In genomic region chr1:175376194-175376593, GRCh38 we compare ENCODE assay signal across 8 cellular contexts.
A peak's percentile ranks its signal among the peaks of the same experiment; 100 is the strongest.
DNase-seq lines count a peak whose midpoint lies in the region; ATAC-seq and TF ChIP-seq lines count a peak whose summit lies in the region.

No MANE protein-coding gene starts in this region.

- H3K27ac ChIP-seq in cardiac muscle cell, result no peak overlapping the region
- H3K27ac ChIP-seq in right atrium auricular region, result no peak overlapping the region
- H3K27ac ChIP-seq in upper lobe of right lung, result no peak overlapping the region

- no peaks in the 10 kb centered on the region for H3K27me3 ChIP-seq in cardiac muscle cell
- H3K27me3 ChIP-seq in right atrium auricular region, result no peaks in the 10 kb centered on the region
- H3K27me3 ChIP-seq in upper lobe of right lung, result no peaks in the 10 kb centered on the region

- peak; percentile 27 for TF ChIP-seq CTCF in cardiac muscle cell (IDR thresholded peaks at IDR 0.05; ENCODE audit: low read depth, low read length)
- TF ChIP-seq CTCF in right atrium auricular region (IDR thresholded peaks at IDR 0.05), result no peak
- TF ChIP-seq CTCF in NB4 (IDR thresholded peaks at IDR 0.05; ENCODE audit: low read depth, low read length), result peak; percentile 36
- peak; percentile 24 for TF ChIP-seq CTCF in upper lobe of right lung (IDR thresholded peaks at IDR 0.05)

- ATAC-seq in upper lobe of right lung (no peak), GM21526 (IDR thresholded peaks at IDR 0.05; ENCODE audit: low FRiP score, unreplicated experiment) (no peak)

- intact Hi-C loops in upper lobe of right lung (cut with DNase I), result no loop called here

- H3K4me3 ChIP-seq in cardiac muscle cell, result no peak overlapping the region
- H3K4me3 ChIP-seq in right atrium auricular region, result no peak overlapping the region
- H3K4me3 ChIP-seq in NB4 (ENCODE audit: low read depth, low read length), result no peak overlapping the region
- H3K4me3 ChIP-seq in upper lobe of right lung, result no peak overlapping the region

- H3K36me3 ChIP-seq in cardiac muscle cell, result no peaks in the 10 kb centered on the region
- H3K36me3 ChIP-seq in right atrium auricular region, result no peaks in the 10 kb centered on the region
- no peaks in the 10 kb centered on the region for H3K36me3 ChIP-seq in upper lobe of right lung

- no peaks in the 10 kb centered on the region for H3K4me1 ChIP-seq in cardiac muscle cell (ENCODE audit: low read depth)
- peaks cover 0 to 4% of the 10 kb centered on the region in 2 donors for H3K4me1 ChIP-seq in right atrium auricular region
- no peaks in the 10 kb centered on the region for H3K4me1 ChIP-seq in upper lobe of right lung

- no peak for TF ChIP-seq POLR2A in NB4 (IDR thresholded peaks at IDR 0.05; ENCODE audit: extremely low read depth, insufficient read length)

- DNase-seq in cardiac muscle cell (ENCODE audit: low read depth in 1 of 2, low spot score in 1 of 2) (peak in 1 of 2 donors; percentile 20), right atrium auricular region (ENCODE audit: low spot score) (no peak), NB4 (ENCODE audit: low read depth) (peak; percentile 51), cerebellar cortex (ENCODE audit: low spot score) (peak; percentile 29), upper lobe of right lung (no peak), 8988T (no peak)
- DNase-seq in stimulated activated CD8-positive, alpha-beta memory T cell treated with anti-CD3 and anti-CD28 coated beads, Interleukin-4, amount 100 ng/mL, for 48 hours, result no peak

- no peaks in the 10 kb centered on the region for H3K9me3 ChIP-seq in cardiac muscle cell (ENCODE audit: low read depth)
- no peaks in the 10 kb centered on the region for H3K9me3 ChIP-seq in right atrium auricular region
- no peaks in the 10 kb centered on the region for H3K9me3 ChIP-seq in upper lobe of right lung

Comparison
In these comparisons a context has a peak if more than half of its experiments do, and no peak if none do; other contexts are left out.
1. CTCF ChIP-seq: peak in cardiac muscle cell (single experiment), NB4 (single experiment) and upper lobe of right lung (single experiment); none in right atrium auricular region (0 of 2).
2. DNase-seq: peak in NB4 (single experiment) and cerebellar cortex (single experiment); none in right atrium auricular region (single experiment), upper lobe of right lung (single experiment), stimulated activated CD8-positive, alpha-beta memory T cell treated with anti-CD3 and anti-CD28 coated beads, Interleukin-4, amount 100 ng/mL, for 48 hours (single experiment) and 8988T (single experiment).